28 cellular contexts compared by ENCODE assay signal in the genomic region with DNA sequence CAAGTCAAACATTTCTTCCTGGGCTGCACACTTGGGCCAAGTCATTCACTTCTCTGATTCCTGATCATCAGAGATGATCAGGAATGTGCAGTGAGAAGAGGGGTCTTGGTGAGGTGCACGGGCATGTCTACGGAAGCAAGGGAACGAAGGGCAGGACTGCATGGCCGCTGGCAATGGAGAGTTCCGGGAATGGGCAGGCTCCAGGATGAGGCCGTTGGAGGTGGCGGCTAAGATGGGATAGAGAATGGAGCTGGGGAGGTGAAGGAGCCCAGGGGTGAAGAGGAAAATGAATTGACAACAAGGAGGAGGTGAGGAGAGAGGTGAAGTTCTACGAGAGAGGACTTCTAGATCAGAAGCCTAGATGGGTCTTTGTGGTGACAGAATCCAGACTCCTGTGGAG.
"Had no signal": no experiment of that assay in that cellular context is flagged by ENCODE, and none has a peak within 500 bp of the region (broad histone marks: within the 10 kb centered on the region; RNA-seq: fewer than 3 reads in every experiment).

No MANE protein-coding gene starts in this region.

- ATAC-seq: activated CD4-positive, alpha-beta T cell treated with anti-CD3 and anti-CD28 coated beads for 36 hours; activated CD8-positive, alpha-beta memory T cell treated with anti-CD3 and anti-CD28 coated beads, Interleukin-2, amount 10 ng/mL, durations not matched to agents 7 days and 5 days; activated CD8-positive, alpha-beta T cell treated with anti-CD3 and anti-CD28 coated beads, Interleukin-2, amount 10 ng/mL, durations not matched to agents 7 days and 5 days; activated naive CD8-positive, alpha-beta T cell treated with anti-CD3 and anti-CD28 coated beads, Interleukin-2, amount 50 U/mL, for 24 hours; body of pancreas; esophagus mucosa had no signal

- H3K9me3 Mint-ChIP-seq: activated CD4-positive, alpha-beta memory T cell treated with anti-CD3 and anti-CD28 coated beads for 36 hours; activated CD4-positive, alpha-beta T cell treated with anti-CD3 and anti-CD28 coated beads, Interleukin-2, amount 10 ng/mL, durations not matched to agents 24 days and 14 days; activated naive CD4-positive, alpha-beta T cell treated with anti-CD3 and anti-CD28 coated beads for 36 hours; activated naive CD4-positive, alpha-beta T cell treated with anti-CD3 and anti-CD28 coated beads, Interleukin-2, amount 50 U/mL, for 24 hours; activated naive CD8-positive, alpha-beta T cell treated with anti-CD3 and anti-CD28 coated beads for 36 hours; activated naive CD8-positive, alpha-beta T cell treated with anti-CD3 and anti-CD28 coated beads, Interleukin-2, amount 50 U/mL, for 24 hours; activated T-helper 1 cell treated with anti-CD3 and anti-CD28 coated beads, Interleukin-12 subunit alpha, Interleukin-12 subunit beta, Interleukin-2, Interleukin-4 antibody, amounts not matched to agents 30 ng/mL and 10 ng/mL and 1 ng/mL, durations not matched to agents 14 hours and 24 hours and 36 hours; activated T-helper 2 cell treated with anti-CD3 and anti-CD28 coated beads, Interferon-gamma antibody, Interleukin-2, Interleukin-4, amounts not matched to agents 10 μg/mL and 5 μg/mL and 100 μg/mL, durations not matched to agents 14 hours and 24 hours and 36 hours; central memory CD8-positive, alpha-beta T cell had no signal

- H3K4me1 Mint-ChIP-seq: activated CD4-positive, alpha-beta T cell treated with anti-CD3 and anti-CD28 coated beads for 36 hours; activated CD4-positive, alpha-beta T cell treated with anti-CD3 and anti-CD28 coated beads, Interleukin-2, amount 10 ng/mL, durations not matched to agents 24 days and 14 days; activated CD8-positive, alpha-beta memory T cell treated with anti-CD3 and anti-CD28 coated beads, Interleukin-2, amount 10 ng/mL, durations not matched to agents 7 days and 5 days; activated naive CD4-positive, alpha-beta T cell treated with anti-CD3 and anti-CD28 coated beads, Interleukin-2, amount 50 U/mL, for 24 hours; activated naive CD8-positive, alpha-beta T cell treated with anti-CD3 and anti-CD28 coated beads for 36 hours; activated naive CD8-positive, alpha-beta T cell treated with anti-CD3 and anti-CD28 coated beads, Interleukin-2, amount 50 U/mL, for 24 hours; central memory CD8-positive, alpha-beta T cell had no signal

- H3K36me3 Mint-ChIP-seq: activated CD4-positive, alpha-beta memory T cell treated with anti-CD3 and anti-CD28 coated beads for 36 hours; activated CD8-positive, alpha-beta memory T cell treated with anti-CD3 and anti-CD28 coated beads, Interleukin-2, amount 10 ng/mL, durations not matched to agents 7 days and 5 days; activated naive CD4-positive, alpha-beta T cell treated with anti-CD3 and anti-CD28 coated beads, Interleukin-2, amount 50 U/mL, for 24 hours; activated naive CD8-positive, alpha-beta T cell treated with anti-CD3 and anti-CD28 coated beads for 36 hours had no signal

- H3K27me3 Mint-ChIP-seq: activated CD4-positive, alpha-beta memory T cell treated with anti-CD3 and anti-CD28 coated beads for 36 hours; activated CD4-positive, alpha-beta T cell treated with anti-CD3 and anti-CD28 coated beads for 36 hours; activated CD8-positive, alpha-beta memory T cell treated with anti-CD3 and anti-CD28 coated beads, Interleukin-2, amount 10 ng/mL, durations not matched to agents 7 days and 5 days; activated naive CD4-positive, alpha-beta T cell treated with anti-CD3 and anti-CD28 coated beads, Interleukin-2, amount 50 U/mL, for 24 hours; activated naive CD8-positive, alpha-beta T cell treated with anti-CD3 and anti-CD28 coated beads for 36 hours; activated naive CD8-positive, alpha-beta T cell treated with anti-CD3 and anti-CD28 coated beads, Interleukin-2, amount 50 U/mL, for 24 hours; central memory CD8-positive, alpha-beta T cell had no signal

- H3K36me3 ChIP-seq: adrenal gland, cardiac muscle cell had no signal

- H3K4me3 Mint-ChIP-seq: activated CD4-positive, alpha-beta memory T cell treated with anti-CD3 and anti-CD28 coated beads for 36 hours; activated CD4-positive, alpha-beta T cell treated with anti-CD3 and anti-CD28 coated beads for 36 hours; activated CD4-positive, alpha-beta T cell treated with anti-CD3 and anti-CD28 coated beads, Interleukin-2, amount 10 ng/mL, durations not matched to agents 24 days and 14 days; activated CD8-positive, alpha-beta memory T cell treated with anti-CD3 and anti-CD28 coated beads, Interleukin-2, amount 10 ng/mL, durations not matched to agents 7 days and 5 days; activated CD8-positive, alpha-beta T cell treated with anti-CD3 and anti-CD28 coated beads, Interleukin-2, amount 10 ng/mL, durations not matched to agents 7 days and 5 days; activated naive CD4-positive, alpha-beta T cell treated with anti-CD3 and anti-CD28 coated beads for 36 hours; activated naive CD4-positive, alpha-beta T cell treated with anti-CD3 and anti-CD28 coated beads, Interleukin-2, amount 50 U/mL, for 24 hours; activated naive CD8-positive, alpha-beta T cell treated with anti-CD3 and anti-CD28 coated beads for 36 hours; activated naive CD8-positive, alpha-beta T cell treated with anti-CD3 and anti-CD28 coated beads, Interleukin-2, amount 50 U/mL, for 24 hours; activated T-helper 1 cell treated with anti-CD3 and anti-CD28 coated beads, Interleukin-12 subunit alpha, Interleukin-12 subunit beta, Interleukin-2, Interleukin-4 antibody, amounts not matched to agents 30 ng/mL and 10 ng/mL and 1 ng/mL, durations not matched to agents 14 hours and 24 hours and 36 hours; central memory CD8-positive, alpha-beta T cell had no signal

- H3K27me3 ChIP-seq: adrenal gland, body of pancreas, cardiac muscle cell had no signal

- H3K27ac ChIP-seq: adrenal gland, body of pancreas, cardiac muscle cell had no signal

- H3K27ac Mint-ChIP-seq: activated CD4-positive, alpha-beta memory T cell treated with anti-CD3 and anti-CD28 coated beads for 36 hours; activated CD4-positive, alpha-beta T cell treated with anti-CD3 and anti-CD28 coated beads for 36 hours; activated CD4-positive, alpha-beta T cell treated with anti-CD3 and anti-CD28 coated beads, Interleukin-2, amount 10 ng/mL, durations not matched to agents 24 days and 14 days; activated CD8-positive, alpha-beta memory T cell treated with anti-CD3 and anti-CD28 coated beads, Interleukin-2, amount 10 ng/mL, durations not matched to agents 7 days and 5 days; activated CD8-positive, alpha-beta T cell treated with anti-CD3 and anti-CD28 coated beads, Interleukin-2, amount 10 ng/mL, durations not matched to agents 7 days and 5 days; activated naive CD4-positive, alpha-beta T cell treated with anti-CD3 and anti-CD28 coated beads for 36 hours; activated naive CD4-positive, alpha-beta T cell treated with anti-CD3 and anti-CD28 coated beads, Interleukin-2, amount 50 U/mL, for 24 hours; activated naive CD8-positive, alpha-beta T cell treated with anti-CD3 and anti-CD28 coated beads for 36 hours; activated naive CD8-positive, alpha-beta T cell treated with anti-CD3 and anti-CD28 coated beads, Interleukin-2, amount 50 U/mL, for 24 hours; activated T-helper 1 cell treated with anti-CD3 and anti-CD28 coated beads, Interleukin-12 subunit alpha, Interleukin-12 subunit beta, Interleukin-2, Interleukin-4 antibody, amounts not matched to agents 30 ng/mL and 10 ng/mL and 1 ng/mL, durations not matched to agents 14 hours and 24 hours and 36 hours; activated T-helper 2 cell treated with anti-CD3 and anti-CD28 coated beads, Interferon-gamma antibody, Interleukin-2, Interleukin-4, amounts not matched to agents 10 μg/mL and 5 μg/mL and 100 μg/mL, durations not matched to agents 14 hours and 24 hours and 36 hours had no signal

- FAIRE-seq: colon, frontal cortex had no signal

- H3K4me3 ChIP-seq: adrenal gland, body of pancreas, cardiac muscle cell had no signal

- DNase-seq: activated CD4-positive, alpha-beta memory T cell treated with anti-CD3 and anti-CD28 coated beads for 36 hours; activated CD4-positive, alpha-beta T cell treated with anti-CD3 and anti-CD28 coated beads for 36 hours; activated CD4-positive, alpha-beta T cell treated with anti-CD3 and anti-CD28 coated beads, Interleukin-2, amount 10 ng/mL, durations not matched to agents 24 days and 14 days; activated CD4-positive, CD25-positive, alpha-beta regulatory T cell; activated CD4-positive, CD25-positive, alpha-beta regulatory T cell treated with anti-CD3 and anti-CD28 coated beads, Interleukin-2, amount 50 U/mL, for 72 hours; activated CD8-positive, alpha-beta memory T cell treated with anti-CD3 and anti-CD28 coated beads, Interleukin-2, amount 50 U/mL, for 4 hours; activated CD8-positive, alpha-beta T cell treated with anti-CD3 and anti-CD28 coated beads, Interleukin-2, amount 10 ng/mL, durations not matched to agents 7 days and 5 days; activated naive CD4-positive, alpha-beta T cell treated with anti-CD3 and anti-CD28 coated beads for 36 hours; activated naive CD8-positive, alpha-beta T cell treated with anti-CD3 and anti-CD28 coated beads for 36 hours; activated naive CD8-positive, alpha-beta T cell treated with anti-CD3 and anti-CD28 coated beads, Interleukin-2, amount 50 U/mL, for 24 hours; activated T-cell treated with anti-CD3 and anti-CD28 coated beads, Interleukin-2, amount 50 U/mL, for 1 hour; activated T-cell treated with anti-CD3 and anti-CD28 coated beads, Interleukin-2, amount 50 U/mL, for 48 hours; adrenal gland; amygdala; body of pancreas; effector CD8-positive, alpha-beta T cell; foreskin fibroblast; head of caudate nucleus; T-helper 2 cell had no signal
